ENCODE assay signal across 18 cellular contexts in the genomic region with DNA sequence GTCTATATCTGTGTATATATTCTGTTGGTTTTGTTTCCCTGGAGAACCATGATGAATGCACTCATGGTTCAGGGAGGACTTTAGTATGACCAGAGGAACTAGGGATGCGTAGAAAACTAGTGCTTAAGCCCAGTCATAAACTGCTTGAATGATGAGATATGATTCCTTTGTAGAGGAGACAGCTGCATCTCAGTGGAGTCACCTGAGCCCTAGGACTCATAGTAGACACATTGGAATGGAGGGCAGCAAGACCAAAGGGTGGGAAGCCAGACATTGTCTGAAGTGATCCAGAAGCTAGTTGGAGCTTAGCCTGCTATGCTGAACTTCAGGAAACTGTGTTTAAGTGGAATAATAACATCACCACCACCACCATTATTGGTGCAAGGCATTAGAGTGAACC.
"Had no signal": no experiment of that assay in that cellular context is flagged by ENCODE, and none has a peak within 500 bp of the region (broad histone marks: within the 10 kb centered on the region; RNA-seq: fewer than 3 reads in every experiment).

No MANE protein-coding gene starts in this region.

- H3K4me3 Mint-ChIP-seq: dendritic cell treated with granulocyte-macrophage colony-stimulating factor and Interleukin-4, amounts not matched to agents 40 ng/mL and 50 ng/mL, for 4 days; naive thymus-derived CD8-positive, alpha-beta T cell; T-helper 2 cell treated with Interferon-gamma antibody and Interleukin-4, amounts not matched to agents 5 μg/mL and 100 μg/mL, for 36 hours had no signal

- H3K27me3 ChIP-seq: gastroesophageal sphincter, neutrophil, SJCRH30 had no signal

- H3K4me3 ChIP-seq: gastroesophageal sphincter, SJCRH30, skin epidermis had no signal

- H3K27ac ChIP-seq: epithelial cell of prostate, gastroesophageal sphincter, neutrophil, parathyroid adenoma, SJCRH30 had no signal

- H3K27me3 Mint-ChIP-seq: dendritic cell treated with granulocyte-macrophage colony-stimulating factor and Interleukin-4, amounts not matched to agents 40 ng/mL and 50 ng/mL, for 4 days; naive thymus-derived CD8-positive, alpha-beta T cell; type B pancreatic cell had no signal

- H3K27ac Mint-ChIP-seq: dendritic cell treated with granulocyte-macrophage colony-stimulating factor and Interleukin-4, amounts not matched to agents 40 ng/mL and 50 ng/mL, for 4 days; T-helper 2 cell treated with Interferon-gamma antibody and Interleukin-4, amounts not matched to agents 5 μg/mL and 100 μg/mL, for 36 hours had no signal

- H3K36me3 Mint-ChIP-seq: naive thymus-derived CD8-positive, alpha-beta T cell; type B pancreatic cell had no signal

- H2AFZ ChIP-seq: parathyroid adenoma had no signal

- DNase-seq: activated CD4-positive, CD25-positive, alpha-beta regulatory T cell; activated naive CD4-positive, alpha-beta T cell; aorta; effector memory CD4-positive, alpha-beta T cell; hippocampal formation; midbrain; naive thymus-derived CD8-positive, alpha-beta T cell; stimulated activated CD4-positive, alpha-beta T cell treated with anti-CD3 and anti-CD28 coated beads, Interleukin-4, amount 100 ng/mL, for 24 hours; stimulated activated naive CD4-positive, alpha-beta T cell treated with Interleukin-2 at 50 U/mL for 16 hours had no signal

- H3K36me3 ChIP-seq: gastroesophageal sphincter, neutrophil, SJCRH30 had no signal

- H3K9ac ChIP-seq: parathyroid adenoma had no signal

- H3K9me3 Mint-ChIP-seq: dendritic cell treated with granulocyte-macrophage colony-stimulating factor and Interleukin-4, amounts not matched to agents 40 ng/mL and 50 ng/mL, for 4 days; naive thymus-derived CD8-positive, alpha-beta T cell; T-helper 2 cell treated with Interferon-gamma antibody and Interleukin-4, amounts not matched to agents 5 μg/mL and 100 μg/mL, for 36 hours; type B pancreatic cell had no signal

- ATAC-seq: gastroesophageal sphincter; naive thymus-derived CD8-positive, alpha-beta T cell had no signal

- H3K9me3 ChIP-seq: gastroesophageal sphincter, neutrophil had no signal
